ENCODE assay signal across 11 cellular contexts in genomic region chr19:4609878-4610511, GRCh38. TPM values are rescaled to one million over a fixed set of nuclear protein-coding genes. Genes with fewer than 3 reads are reported as not detected.
DNase-seq lines count a peak whose midpoint lies in the region; ATAC-seq and TF ChIP-seq lines count a peak whose summit lies in the region.
"Had no signal": no experiment of that assay in that cellular context is flagged by ENCODE, and none has a peak within 500 bp of the region (broad histone marks: within the 10 kb centered on the region; RNA-seq: fewer than 3 reads in every experiment).

No MANE protein-coding gene starts in this region.

- peak overlapping the region; percentile 10 for H3K4me2 ChIP-seq in H9 (ENCODE audit: insufficient read depth, insufficient read length, low read length)

- H3K79me2 ChIP-seq in H9 (ENCODE audit: insufficient read depth, low read length), result no peaks in the 10 kb centered on the region

- no peak overlapping the region for H2AFZ ChIP-seq in H9 (ENCODE audit: low read length)

- H3K4me3 Mint-ChIP-seq in H9, result peak overlapping the region in 1 of 2 experiments; percentile 62; a peak in 2 of 5 replicates
- H3K4me3 Mint-ChIP-seq: T-helper 1 cell treated with Interleukin-12 subunit alpha and Interleukin-12 subunit beta and Interleukin-4 antibody, amounts not matched to agents 30 μg/mL and 1 μg/mL, for 36 hours had no signal

- WGBS in H9 (ENCODE audit: extremely low coverage, insufficient read length, low lambda C conversion rate), result no CpG with 5 or more reads among the region's 15 CpGs

- H4K8ac ChIP-seq in H9 (replicated peaks; ENCODE audit: insufficient read length, low read depth, low read length), result no peak overlapping the region

- no peak overlapping the region for H3K56ac ChIP-seq in H9 (ENCODE audit: insufficient read length, low read depth, low read length)

- intact Hi-C loops in sciatic nerve (cut with DNase I), result no loop called here

- no peak overlapping the region for H3K18ac ChIP-seq in H9 (ENCODE audit: insufficient read length, low read depth, low read length)

- no peaks in the 10 kb centered on the region for H3K36me3 Mint-ChIP-seq in H9 (ENCODE audit: insufficient read depth in 1 of 3, low read depth in 3 of 3)

- H3K4ac ChIP-seq in H9 (ENCODE audit: low read depth, low read length), result no peak overlapping the region

- no peak overlapping the region for H3K27ac Mint-ChIP-seq in H9
- H3K27ac Mint-ChIP-seq: T-helper 1 cell treated with Interleukin-12 subunit alpha and Interleukin-12 subunit beta and Interleukin-4 antibody, amounts not matched to agents 30 μg/mL and 1 μg/mL, for 36 hours had no signal

- H3K27me3 ChIP-seq in H9 (ENCODE audit: insufficient read depth, low read length), result no peaks in the 10 kb centered on the region
- no peaks in the 10 kb centered on the region for H3K27me3 ChIP-seq in NT2/D1 (ENCODE audit: insufficient read depth, insufficient read length)

- no peak overlapping the region for H4K91ac ChIP-seq in H9 (ENCODE audit: insufficient read length, low read depth, low read length)

- no peak overlapping the region for H2BK120ac ChIP-seq in H9 (ENCODE audit: low read depth, low read length, poor library complexity, severe bottlenecking)

- no peak overlapping the region for H3K23ac ChIP-seq in H9 (ENCODE audit: insufficient read length, low read depth, low read length)

- H4K5ac ChIP-seq in H9 (ENCODE audit: insufficient read length, low read depth, low read length), result no peak overlapping the region

- H3K14ac ChIP-seq in H9 (ENCODE audit: insufficient read depth, low read length), result no peak overlapping the region; the same call in 1 of the 2 replicates

- H3K23me2 ChIP-seq in H9 (ENCODE audit: insufficient read length, low read depth, low read length, poor library complexity, severe bottlenecking), result peaks cover 6% of the 10 kb centered on the region

- no peak overlapping the region for H2BK5ac ChIP-seq in H9 (ENCODE audit: insufficient read length, low read length)

- H3K4me1 Mint-ChIP-seq in H9, result peaks cover 12 to 20% of the 10 kb centered on the region in 2 experiments

- H4K20me1 ChIP-seq in H9 (ENCODE audit: control insufficient read depth, insufficient read depth, insufficient read length), result no peaks in the 10 kb centered on the region

- DNase-seq in H9 (peak; percentile 61), NT2/D1 (ENCODE audit: low read depth, low spot score) (no peak), globus pallidus (ENCODE audit: low spot score) (peak; percentile 31), sciatic nerve (ENCODE audit: low spot score) (no peak)
- DNase-seq: effector CD4-positive, alpha-beta T cell; NCI-H1694 treated with DMSO at 0.1 percent for 48 hours had no signal

- ATAC-seq in sciatic nerve (peak; percentile 48), GM19452 (IDR thresholded peaks at IDR 0.05; ENCODE audit: unreplicated experiment) (no peak), HG02970 (IDR thresholded peaks at IDR 0.05; ENCODE audit: low FRiP score, unreplicated experiment) (no peak), HG03442 (IDR thresholded peaks at IDR 0.05; ENCODE audit: unreplicated experiment) (no peak), HG03097 (IDR thresholded peaks at IDR 0.05; ENCODE audit: low FRiP score, unreplicated experiment) (no peak)

- no peak overlapping the region for H2AK5ac ChIP-seq in H9 (ENCODE audit: insufficient read length, low read length)

- no peaks in the 10 kb centered on the region for H3K36me3 ChIP-seq in NT2/D1 (ENCODE audit: insufficient read depth, insufficient read length, low read length)

- no peak overlapping the region for H3T11ph ChIP-seq in H9 (ENCODE audit: low read length)

- no peak overlapping the region for H2BK15ac ChIP-seq in H9 (ENCODE audit: low read depth, low read length)

- H3K79me1 ChIP-seq in H9 (ENCODE audit: insufficient read depth, low read depth, low read length, poor library complexity, severe bottlenecking), result no peaks in the 10 kb centered on the region

- no peaks in the 10 kb centered on the region for H3K4me1 ChIP-seq in H9 (ENCODE audit: insufficient read depth, low read length)
- H3K4me1 ChIP-seq in NT2/D1 (ENCODE audit: insufficient read depth, insufficient read length), result no peaks in the 10 kb centered on the region

- H3K9me3 ChIP-seq in H9 (ENCODE audit: control insufficient read depth, low read depth, low read length) (no peaks in the 10 kb centered on the region), NT2/D1 (ENCODE audit: insufficient read depth, low read length) (no peaks in the 10 kb centered on the region)

- no peak overlapping the region for H3K4me3 ChIP-seq in NT2/D1 (ENCODE audit: insufficient read length, low read depth)

- H3K27me3 Mint-ChIP-seq in H9 (ENCODE audit: low read depth), result peaks cover 24% of the 10 kb centered on the region

- H3K27ac ChIP-seq in H9 (ENCODE audit: insufficient read length, low read depth, low read length), result no peak overlapping the region

- TF ChIP-seq CTCF in H9 (conservative IDR thresholded peaks at IDR 0.05), result no peak; the same call in 2 of the 3 replicates

- H3K9me3 Mint-ChIP-seq in H9, result no peaks in the 10 kb centered on the region; a peak in 1 of 5 replicates
- H3K9me3 Mint-ChIP-seq: T-helper 1 cell treated with Interleukin-12 subunit alpha and Interleukin-12 subunit beta and Interleukin-4 antibody, amounts not matched to agents 30 μg/mL and 1 μg/mL, for 36 hours had no signal

- H3K9ac ChIP-seq in H9 (ENCODE audit: extremely low read depth, insufficient read length, low read length) (no peak overlapping the region), NT2/D1 (ENCODE audit: insufficient read length, low read depth) (peak overlapping the region; percentile 63)

- H2BK12ac ChIP-seq in H9 (ENCODE audit: insufficient read length, low read depth, low read length), result no peak overlapping the region

- H2BK20ac ChIP-seq in H9 (ENCODE audit: low read depth, low read length, poor library complexity, severe bottlenecking), result no peak overlapping the region

RNA-seq across cellular contexts. Expression of gene TNFAIP8L1, which starts 29.3 kb away (rescaled TPM):
- total RNA-seq in H9 (2021) (3.5 and 4.2 TPM in 2 replicates), sciatic nerve (12.8 TPM)

RNA-seq across cellular contexts. Expression of gene SEMA6B, which starts 50.5 kb away (rescaled TPM):
- total RNA-seq in H9 (2021), result 38.4 and 38.7 TPM in 2 replicates
- total RNA-seq in sciatic nerve, result 28.2 TPM

Comparison
In these comparisons a context has a peak if more than half of its experiments do, and no peak if none do; other contexts are left out.
1. DNase-seq: peak in H9 (single experiment) and globus pallidus (single experiment); none in NT2/D1 (single experiment) and sciatic nerve (single experiment).